8 cellular contexts compared by ENCODE assay signal in genomic region chr16:1989826-1990335, GRCh38. TPM values are rescaled to one million over a fixed set of nuclear protein-coding genes. Genes with fewer than 3 reads are reported as not detected.
DNase-seq lines count a peak whose midpoint lies in the region; ATAC-seq and TF ChIP-seq lines count a peak whose summit lies in the region.

TSS of gene SYNGR3 (plus strand) at chr16:1989970. CDS start at chr16:1990103, 133 bp downstream.

- H3K36me3 ChIP-seq in upper lobe of right lung: peaks cover 20% of the 10 kb centered on the region

- intact Hi-C loops in upper lobe of right lung (cut with DNase I): no loop called here

- H3K27me3 ChIP-seq in upper lobe of right lung: peaks cover 27% of the 10 kb centered on the region

- no peaks in the 10 kb centered on the region for H3K9me3 Mint-ChIP-seq in activated naive CD4-positive, alpha-beta T cell treated with anti-CD3 and anti-CD28 coated beads, Interleukin-2, amount 50 U/mL, for 24 hours

- peaks cover 23% of the 10 kb centered on the region for H3K4me1 ChIP-seq in upper lobe of right lung

- no peak for TF ChIP-seq CTCF in upper lobe of right lung (IDR thresholded peaks at IDR 0.05)

- H3K4me3 ChIP-seq in iPS-11a (ENCODE audit: low read depth, low read length) (peak within 1 kb of the TSS; percentile 56), upper lobe of right lung (peak within 1 kb of the TSS; percentile 41)

- H3K27ac ChIP-seq in upper lobe of right lung: no peak within 1 kb of the TSS

- no peak for DNase-seq in activated naive CD4-positive, alpha-beta T cell treated with Interleukin-2 at 50 U/mL for 16 hours
- DNase-seq in T-helper 17 cell (no peak), upper lobe of right lung (no peak), SKM-1 treated with dmso at 0.1 percent for 144 hours (lab: John Stamatoyannopoulos, UW; ENCODE audit: unreplicated experiment) (no peak), SHP77 treated with DMSO at 0.1 percent for 48 hours (lab: John Stamatoyannopoulos, UW) (no peak)

- H3K27ac Mint-ChIP-seq in activated naive CD4-positive, alpha-beta T cell treated with anti-CD3 and anti-CD28 coated beads, Interleukin-2, amount 50 U/mL, for 24 hours: no peak within 1 kb of the TSS
- peak within 1 kb of the TSS; percentile 65 for H3K27ac Mint-ChIP-seq in T-helper 17 cell

- ATAC-seq in T-helper 17 cell (no peak), upper lobe of right lung (no peak), HG02610 (IDR thresholded peaks at IDR 0.05; ENCODE audit: unreplicated experiment) (no peak)

- H3K4me3 Mint-ChIP-seq in activated naive CD4-positive, alpha-beta T cell treated with anti-CD3 and anti-CD28 coated beads, Interleukin-2, amount 50 U/mL, for 24 hours: peak within 1 kb of the TSS; percentile 77
- peak within 1 kb of the TSS; percentile 79 for H3K4me3 Mint-ChIP-seq in T-helper 17 cell

- peaks cover 25% of the 10 kb centered on the region for H3K4me1 Mint-ChIP-seq in activated naive CD4-positive, alpha-beta T cell treated with anti-CD3 and anti-CD28 coated beads, Interleukin-2, amount 50 U/mL, for 24 hours
- peaks cover 9% of the 10 kb centered on the region for H3K4me1 Mint-ChIP-seq in T-helper 17 cell

- H3K27me3 Mint-ChIP-seq in activated naive CD4-positive, alpha-beta T cell treated with anti-CD3 and anti-CD28 coated beads, Interleukin-2, amount 50 U/mL, for 24 hours: peaks cover 9% of the 10 kb centered on the region
- H3K27me3 Mint-ChIP-seq in T-helper 17 cell: peaks cover 5% of the 10 kb centered on the region

- H3K9me3 ChIP-seq in T-helper 17 cell (ENCODE audit: control insufficient read depth, low read length, poor library complexity, severe bottlenecking) (no peaks in the 10 kb centered on the region), upper lobe of right lung (no peaks in the 10 kb centered on the region)

- peaks cover 3% of the 10 kb centered on the region for H3K36me3 Mint-ChIP-seq in activated naive CD4-positive, alpha-beta T cell treated with anti-CD3 and anti-CD28 coated beads, Interleukin-2, amount 50 U/mL, for 24 hours
- H3K36me3 Mint-ChIP-seq in T-helper 17 cell (ENCODE audit: low read depth): no peaks in the 10 kb centered on the region

RNA-seq across cellular contexts. Expression of gene SYNGR3, which starts in this region (rescaled TPM):
- total RNA-seq in T-helper 17 cell: 1 to 10 TPM; 7.3 to 8.1 TPM
- 0.61 TPM for total RNA-seq in upper lobe of right lung
